ENCODE assay signal across 9 cellular contexts in genomic region chr7:107652642-107653041, GRCh38. TPM values are rescaled to one million over a fixed set of nuclear protein-coding genes. Genes with fewer than 3 reads are reported as not detected.
"Had no signal": no experiment of that assay in that cellular context is flagged by ENCODE, and none has a peak within 500 bp of the region (broad histone marks: within the 10 kb centered on the region; RNA-seq: fewer than 3 reads in every experiment).

No MANE protein-coding gene starts in this region.

- FAIRE-seq: HepG2, HTR-8/SVneo, K562 had no signal

- ATAC-seq: HepG2, K562 had no signal

- DNase-seq: IMR-90, KBM-7, KG1 had no signal

- H3K27ac ChIP-seq: HL-60 had no signal

- H3K4me3 ChIP-seq: K562 had no signal

RNA-seq across cellular contexts. Expression of gene SLC26A4, which starts 8.0 kb away (rescaled TPM):
- total RNA-seq: HT-29 had no signal
- polyA plus RNA-seq: IgD-negative memory B cell had no signal
